Comparison of ENCODE assay signal across 34 cellular contexts in genomic region chr3:62777130-62777529, GRCh38.
"Had no signal": no experiment of that assay in that cellular context is flagged by ENCODE, and none has a peak within 500 bp of the region (broad histone marks: within the 10 kb centered on the region; RNA-seq: fewer than 3 reads in every experiment).

No MANE protein-coding gene starts in this region.

- H3K27me3 ChIP-seq: MG63 had no signal

- H3K4me3 ChIP-seq: MG63 had no signal

- H3K36me3 ChIP-seq: MG63 had no signal

- H3K9me3 ChIP-seq: MG63 had no signal

- DNase-seq: Karpas-422, Kasumi-1, MG63, MM.1S, MV-4-11, NCI-H1048, NCI-H1092, NCI-H1092 treated with DMSO at 0.1 percent for 48 hours, NCI-H1105, NCI-H1105 treated with DMSO at 0.1 percent for 48 hours, NCI-H1417, NCI-H1417 treated with DMSO at 0.1 percent for 48 hours, NCI-H1436, NCI-H1436 treated with DMSO at 0.1 percent for 48 hours, NCI-H146, NCI-H1694, NCI-H1694 treated with DMSO at 0.1 percent for 48 hours, NCI-H187, NCI-H187 treated with DMSO at 0.1 percent for 48 hours, NCI-H1930, NCI-H2029, NCI-H2029 treated with DMSO at 0.1 percent for 48 hours, NCI-H2081, NCI-H2081 treated with DMSO at 0.1 percent for 48 hours, NCI-H2107, NCI-H2171, NCI-H2171 treated with DMSO at 0.1 percent for 48 hours, NCI-H2227 treated with DMSO at 0.1 percent for 48 hours, NCI-H226, NCI-H345, NCI-H446, NCI-H446 treated with DMSO at 0.1 percent for 48 hours, NCI-H510A, NCI-H510A treated with DMSO at 0.1 percent for 48 hours had no signal
